Comparison of ENCODE assay signal across 15 cellular contexts in the genomic region with DNA sequence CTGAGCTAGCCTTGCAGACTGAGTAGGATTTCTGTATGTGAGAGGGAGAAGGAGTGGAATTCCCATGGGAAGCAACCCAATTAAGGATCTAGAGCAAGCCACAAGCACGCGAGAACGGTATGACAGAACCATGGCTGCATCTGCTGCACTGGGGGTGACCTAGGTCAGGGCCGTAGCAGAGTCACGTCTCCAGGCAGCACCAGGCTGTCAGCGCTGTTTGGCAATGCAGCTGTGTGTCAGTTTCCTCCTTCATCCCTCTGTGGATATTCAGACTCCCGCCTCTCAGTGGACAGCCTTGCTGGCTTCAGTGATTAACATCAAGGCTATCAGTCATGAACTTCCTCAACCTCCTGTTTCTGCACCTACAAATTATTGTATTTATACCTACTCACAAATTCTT.
DNase-seq lines count a peak whose midpoint lies in the region; ATAC-seq and TF ChIP-seq lines count a peak whose summit lies in the region.
"Had no signal": no experiment of that assay in that cellular context is flagged by ENCODE, and none has a peak within 500 bp of the region (broad histone marks: within the 10 kb centered on the region; RNA-seq: fewer than 3 reads in every experiment).

No MANE protein-coding gene starts in this region.

- no peaks in the 10 kb centered on the region for H3K4me1 Mint-ChIP-seq in activated naive CD4-positive, alpha-beta T cell treated with anti-CD3 and anti-CD28 coated beads, Interleukin-2, amount 10 ng/mL, durations not matched to agents 7 days and 5 days

- H4K8ac ChIP-seq in mesenchymal stem cell (ENCODE audit: low read length), result no peak overlapping the region

- H3K4me1 ChIP-seq in mesenchymal stem cell (ENCODE audit: control insufficient read depth, insufficient read depth, low read depth, low read length), result peaks cover 10% of the 10 kb centered on the region

- H3K9me3 Mint-ChIP-seq in activated naive CD4-positive, alpha-beta T cell treated with anti-CD3 and anti-CD28 coated beads, Interleukin-2, amount 10 ng/mL, durations not matched to agents 7 days and 5 days, result no peaks in the 10 kb centered on the region
- H3K9me3 Mint-ChIP-seq: CD14-positive monocyte had no signal

- H3K27ac Mint-ChIP-seq in activated naive CD4-positive, alpha-beta T cell treated with anti-CD3 and anti-CD28 coated beads, Interleukin-2, amount 10 ng/mL, durations not matched to agents 7 days and 5 days, result no peak overlapping the region

- no peak overlapping the region for H3K4me2 ChIP-seq in mesenchymal stem cell (ENCODE audit: low read length, poor library complexity, severe bottlenecking)

- H3K4me3 ChIP-seq in fibroblast of mammary gland (ENCODE audit: control insufficient read depth, low read depth, low read length) (no peak overlapping the region), mesenchymal stem cell (ENCODE audit: insufficient read depth in 1 of 2, low read depth in 1 of 2, low read length in 2 of 2) (no peak overlapping the region)

- H2BK5ac ChIP-seq in mesenchymal stem cell (ENCODE audit: low read depth, low read length, poor library complexity, severe bottlenecking), result no peak overlapping the region

- DNase-seq in AG20443 (ENCODE audit: low spot score), result peak; percentile 79
- peak; percentile 79 for DNase-seq in NCI-H2171 treated with DMSO at 0.1 percent for 48 hours (lab: John Stamatoyannopoulos, UW)
- DNase-seq in fibroblast of mammary gland (ENCODE audit: low read depth), result peak; percentile 83
- DNase-seq in mesenchymal stem cell, result peak; percentile 86
- DNase-seq in effector CD4-positive, alpha-beta T cell, result no peak
- DNase-seq in activated naive CD4-positive, alpha-beta T cell treated with anti-CD3 and anti-CD28 coated beads, Interleukin-2, amount 10 ng/mL, durations not matched to agents 7 days and 5 days, result no peak
- DNase-seq in SHP77 treated with DMSO at 0.1 percent for 48 hours (lab: John Stamatoyannopoulos, UW), result no peak
- DNase-seq: activated CD4-positive, alpha-beta T cell treated with anti-CD3 and anti-CD28 coated beads for 4 hours; activated gamma-delta T cell; dorsolateral prefrontal cortex; NCI-H1694 treated with DMSO at 0.1 percent for 48 hours; occipital lobe; SHP77 had no signal

- H2AK5ac ChIP-seq in mesenchymal stem cell (ENCODE audit: low read length, severe bottlenecking), result no peak overlapping the region

- no peak overlapping the region for H2BK120ac ChIP-seq in mesenchymal stem cell (ENCODE audit: low read depth, low read length)

- H2BK15ac ChIP-seq in mesenchymal stem cell (ENCODE audit: low read depth, poor library complexity, severe bottlenecking), result no peak overlapping the region

- ATAC-seq in HG02884 (IDR thresholded peaks at IDR 0.05; ENCODE audit: unreplicated experiment), result no peak

- CTCF ChIA-PET in activated naive CD4-positive, alpha-beta T cell treated with anti-CD3 and anti-CD28 coated beads, Interleukin-2, amount 10 ng/mL, durations not matched to agents 7 days and 5 days (lab: Charles Lee), result no interaction called here

- H3K9ac ChIP-seq in mesenchymal stem cell (ENCODE audit: low read length), result no peak overlapping the region

- no peaks in the 10 kb centered on the region for H3K27me3 Mint-ChIP-seq in activated naive CD4-positive, alpha-beta T cell treated with anti-CD3 and anti-CD28 coated beads, Interleukin-2, amount 10 ng/mL, durations not matched to agents 7 days and 5 days

- H3K14ac ChIP-seq in mesenchymal stem cell (ENCODE audit: low read length in 2 of 2), result peak overlapping the region in 1 of 2 experiments; percentile 88

- TF ChIP-seq CTCF in fibroblast of mammary gland (conservative IDR thresholded peaks at IDR 0.05; ENCODE audit: control insufficient read depth, insufficient read depth, low read depth, low read length), result no peak

- no peak overlapping the region for H3K4ac ChIP-seq in mesenchymal stem cell (ENCODE audit: low read depth in 1 of 2, low read length in 2 of 2)

- no peak overlapping the region for H3K27ac ChIP-seq in mesenchymal stem cell (ENCODE audit: low read length, poor library complexity, severe bottlenecking)

- no peak overlapping the region for H2AFZ ChIP-seq in mesenchymal stem cell (ENCODE audit: low read depth, low read length)

- H3K36me3 ChIP-seq in mesenchymal stem cell (ENCODE audit: control insufficient read depth in 1 of 2, insufficient read depth in 2 of 2, low read depth in 1 of 2, low read length in 2 of 2), result no peaks in the 10 kb centered on the region

- no peak overlapping the region for H3K23ac ChIP-seq in mesenchymal stem cell (ENCODE audit: low read length in 2 of 2)

- H3K18ac ChIP-seq in mesenchymal stem cell (ENCODE audit: low read depth in 1 of 2, low read length in 2 of 2), result peak overlapping the region in 1 of 2 experiments; percentile 57

- no peaks in the 10 kb centered on the region for H3K79me1 ChIP-seq in mesenchymal stem cell (replicated peaks; ENCODE audit: low read length, poor library complexity, severe bottlenecking)

- no peak overlapping the region for H3K4me3 Mint-ChIP-seq in activated naive CD4-positive, alpha-beta T cell treated with anti-CD3 and anti-CD28 coated beads, Interleukin-2, amount 10 ng/mL, durations not matched to agents 7 days and 5 days

- H4K91ac ChIP-seq in mesenchymal stem cell (ENCODE audit: low read length), result no peak overlapping the region

- 46% methylated on average over 7 of the region's 7 CpGs for WGBS in mesenchymal stem cell

- H2BK12ac ChIP-seq in mesenchymal stem cell (ENCODE audit: low read length in 2 of 2), result peak overlapping the region in 1 of 2 experiments; percentile 15

- H3K9me3 ChIP-seq in mesenchymal stem cell (ENCODE audit: control insufficient read depth, low read length), result no peaks in the 10 kb centered on the region

- H3K27me3 ChIP-seq in mesenchymal stem cell (ENCODE audit: control insufficient read depth in 1 of 2, insufficient read depth in 1 of 2, low read length in 2 of 2), result no peaks in the 10 kb centered on the region
- H3K27me3 ChIP-seq: dorsolateral prefrontal cortex had no signal

- no peaks in the 10 kb centered on the region for H3K36me3 Mint-ChIP-seq in activated naive CD4-positive, alpha-beta T cell treated with anti-CD3 and anti-CD28 coated beads, Interleukin-2, amount 10 ng/mL, durations not matched to agents 7 days and 5 days
- H3K36me3 Mint-ChIP-seq: CD14-positive monocyte had no signal

Comparison
In these comparisons a context has a peak if more than half of its experiments do, and no peak if none do; other contexts are left out.
1. DNase-seq: peak in AG20443 (single experiment), NCI-H2171 treated with DMSO at 0.1 percent for 48 hours (single experiment), fibroblast of mammary gland (single experiment) and mesenchymal stem cell (single experiment); none in effector CD4-positive, alpha-beta T cell (single experiment), activated naive CD4-positive, alpha-beta T cell treated with anti-CD3 and anti-CD28 coated beads, Interleukin-2, amount 10 ng/mL, durations not matched to agents 7 days and 5 days (single experiment) and SHP77 treated with DMSO at 0.1 percent for 48 hours (single experiment).